ENCODE assay signal across 1 cellular context in the genomic region with DNA sequence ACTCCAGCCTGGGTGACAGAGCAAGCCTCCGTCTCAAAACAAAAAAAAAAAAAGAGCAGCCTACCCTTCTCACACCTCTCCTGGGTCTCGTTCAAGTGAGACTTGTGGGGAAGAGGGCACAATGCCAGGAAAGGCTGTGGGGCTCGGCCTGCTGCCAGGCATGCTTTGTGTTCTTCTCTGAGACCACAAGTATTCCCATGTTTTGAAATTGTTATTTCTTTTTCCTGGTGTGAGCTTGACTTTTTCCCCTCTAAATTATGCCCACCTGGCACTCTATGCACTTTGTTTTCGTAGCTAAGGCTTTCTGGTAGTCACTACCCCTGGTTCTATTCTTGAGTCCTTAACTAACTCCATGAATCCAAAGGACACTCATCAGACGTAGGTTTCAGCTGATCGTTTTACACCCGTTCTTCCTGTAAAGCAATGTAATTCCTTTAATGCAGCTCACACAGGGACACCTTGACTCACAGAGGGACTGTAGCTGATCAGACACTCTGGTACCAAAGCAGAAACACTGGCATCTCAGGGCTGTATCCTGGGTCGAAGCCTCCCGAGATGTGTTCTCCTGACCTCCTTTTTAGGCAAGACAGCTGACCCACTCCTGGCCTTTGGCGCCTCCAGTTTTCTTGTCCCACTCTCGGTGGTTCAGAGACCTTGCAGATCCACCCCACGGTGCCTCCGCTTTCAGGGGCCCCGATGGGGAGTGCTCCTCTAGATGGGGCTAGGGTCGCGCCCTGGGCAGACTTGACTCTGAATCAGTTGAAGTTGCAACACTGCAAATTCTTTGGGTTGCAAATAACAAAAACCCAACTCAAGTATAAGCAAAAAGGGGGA.
TF ChIP-seq lines count a peak whose summit lies in the region.

No MANE protein-coding gene starts in this region.

TF ChIP-seq in WTC11, 78 proteins besides CTCF, POLR2A, EP300 and RAD21 (continued from another document):
- TF ChIP-seq IRF1 (CRISPR knock-in tag; IDR thresholded peaks at IDR 0.05) (no peak), JUN (CRISPR knock-in tag; IDR thresholded peaks at IDR 0.05) (no peak), NR1H2 (CRISPR knock-in tag; IDR thresholded peaks at IDR 0.05) (no peak), ERG (CRISPR knock-in tag; IDR thresholded peaks at IDR 0.05) (no peak), RORB (CRISPR knock-in tag; IDR thresholded peaks at IDR 0.05) (no peak), TEAD4 (CRISPR knock-in tag; IDR thresholded peaks at IDR 0.05) (no peak)
- TF ChIP-seq, protein P1, sequence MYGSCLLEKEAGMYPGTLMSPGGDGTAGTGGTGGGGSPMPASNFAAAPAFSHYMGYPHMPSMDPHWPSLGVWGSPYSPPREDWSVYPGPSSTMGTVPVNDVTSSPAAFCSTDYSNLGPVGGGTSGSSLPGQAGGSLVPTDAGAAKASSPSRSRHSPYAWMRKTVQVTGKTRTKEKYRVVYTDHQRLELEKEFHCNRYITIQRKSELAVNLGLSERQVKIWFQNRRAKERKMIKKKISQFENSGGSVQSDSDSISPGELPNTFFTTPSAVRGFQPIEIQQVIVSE (CRISPR knock-in tag; IDR thresholded peaks at IDR 0.05; ENCODE audit: borderline replicate concordance): no peak
- TF ChIP-seq, protein P2, sequence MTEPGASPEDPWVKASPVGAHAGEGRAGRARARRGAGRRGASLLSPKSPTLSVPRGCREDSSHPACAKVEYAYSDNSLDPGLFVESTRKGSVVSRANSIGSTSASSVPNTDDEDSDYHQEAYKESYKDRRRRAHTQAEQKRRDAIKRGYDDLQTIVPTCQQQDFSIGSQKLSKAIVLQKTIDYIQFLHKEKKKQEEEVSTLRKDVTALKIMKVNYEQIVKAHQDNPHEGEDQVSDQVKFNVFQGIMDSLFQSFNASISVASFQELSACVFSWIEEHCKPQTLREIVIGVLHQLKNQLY (CRISPR knock-in tag; IDR thresholded peaks at IDR 0.05): no peak
TF ChIP-seq in WTC11: peak in this region for 0.
